In the genomic region with DNA sequence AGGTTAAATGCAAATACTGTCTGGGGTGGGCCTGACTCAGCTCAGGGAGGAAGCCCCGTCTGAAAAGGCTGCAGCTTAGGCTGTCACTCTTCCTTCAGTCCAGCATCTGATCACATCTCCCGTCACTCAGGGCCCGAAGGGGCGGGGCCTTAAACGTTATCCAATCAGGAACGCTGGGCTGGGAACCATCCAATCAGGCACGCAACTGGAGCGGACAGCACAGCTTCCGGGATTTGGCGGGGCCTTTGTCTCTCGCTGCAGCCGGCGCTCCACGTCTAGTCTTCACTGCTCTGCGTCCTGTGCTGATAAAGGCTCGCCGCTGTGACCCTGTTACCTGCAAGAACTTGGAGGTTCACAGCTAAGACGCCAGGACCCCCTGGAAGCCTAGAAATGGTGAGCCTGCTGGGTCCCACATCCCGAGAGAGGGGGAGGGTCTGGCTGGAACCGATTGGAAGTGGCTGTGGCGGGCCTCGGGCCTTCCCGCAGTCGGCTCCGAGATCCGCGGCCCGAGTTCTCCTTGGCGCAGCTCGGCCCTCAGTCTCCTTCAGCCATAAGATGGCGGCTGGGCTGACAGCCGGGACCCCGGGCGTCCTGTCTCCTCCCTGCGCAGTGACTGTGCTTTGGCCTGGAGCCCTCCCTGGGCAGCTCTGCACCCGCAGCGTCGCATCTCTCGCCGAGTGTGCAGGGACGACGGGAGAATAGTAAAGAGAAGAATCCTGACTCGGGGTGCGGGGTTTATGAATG, we compare ENCODE assay signal across 8 cellular contexts. TPM values are rescaled to one million over a fixed set of nuclear protein-coding genes. Genes with fewer than 3 reads are reported as not detected.
A peak's percentile ranks its signal among the peaks of the same experiment; 100 is the strongest.
DNase-seq lines count a peak whose midpoint lies in the region; ATAC-seq and TF ChIP-seq lines count a peak whose summit lies in the region.

ZNF92 (plus strand) TSS at position 248 of the 744 bp plus-strand sequence; CDS start at position 391, 143 bp downstream.

- H3K27me3 ChIP-seq in RWPE2 (ENCODE audit: insufficient read depth, poor library complexity, severe bottlenecking): no peaks in the 10 kb centered on the region

- peaks cover 37 to 46% of the 10 kb centered on the region in 2 donors for H3K4me1 Mint-ChIP-seq in natural killer cell

- H3K4me1 ChIP-seq in RWPE2 (ENCODE audit: insufficient read depth, poor library complexity, severe bottlenecking): no peaks in the 10 kb centered on the region

- no peaks in the 10 kb centered on the region for H3K9me3 ChIP-seq in RWPE2 (ENCODE audit: severe bottlenecking)

- H3K4me3 ChIP-seq in RWPE2 (ENCODE audit: severe bottlenecking): peak within 1 kb of the TSS; percentile 92

- no peaks in the 10 kb centered on the region for H3K9me3 Mint-ChIP-seq in natural killer cell

- intact Hi-C loops in natural killer cell (cut with micrococcal nuclease): loop anchor here (10.0 kb wide), 1 partner anchor 369 kb away; the partner anchor contains the start of gene ERV3-1

- H3K4me3 Mint-ChIP-seq in natural killer cell: peak within 1 kb of the TSS; percentile 99

- peaks cover 22% of the 10 kb centered on the region for H3K36me3 ChIP-seq in RWPE2 (ENCODE audit: low read depth)

- ATAC-seq in RWPE2 (ENCODE audit: low read depth) (peak; percentile 98), natural killer cell (peak; percentile 97 to 99 (median 98))

- TF ChIP-seq CTCF in RWPE2 (IDR thresholded peaks at IDR 0.05; ENCODE audit: poor library complexity, severe bottlenecking) (no peak), natural killer cell (IDR thresholded peaks at IDR 0.05) (no peak)

- no peaks in the 10 kb centered on the region for H3K36me3 Mint-ChIP-seq in natural killer cell

- peak within 1 kb of the TSS; percentile 62 for H3K27ac ChIP-seq in RWPE2 (ENCODE audit: poor library complexity, severe bottlenecking)

- DNase-seq in EH (ENCODE audit: low read depth) (peak; percentile 97), H4 (ENCODE audit: low spot score) (peak; percentile 97), LoVo (ENCODE audit: low spot score) (peak; percentile 99), RWPE2 (ENCODE audit: low spot score) (peak; percentile 96), fibroblast of peridontal ligament (ENCODE audit: extremely low read depth) (peak; percentile 94), natural killer cell (peak; percentile 97)
- DNase-seq in activated T-helper 9 cell treated with anti-CD3 and anti-CD28 coated beads, Interleukin-2, amount 50 U/mL, for 16 hours (ENCODE audit: low read depth): peak; percentile 90
- peak; percentile 95 for DNase-seq in stimulated activated naive CD4-positive, alpha-beta T cell treated with Interleukin-2 at 50 U/mL for 16 hours (lab: John Stamatoyannopoulos, UW)

- H3K27me3 Mint-ChIP-seq in natural killer cell (ENCODE audit: low read depth in 2 of 2): no peaks in the 10 kb centered on the region

- peak within 1 kb of the TSS; percentile 94 to 96 for H3K27ac Mint-ChIP-seq in natural killer cell

RNA-seq across cellular contexts. Expression of gene ZNF92, which starts in this region (rescaled TPM):
- 7.5 and 12.7 TPM in 2 replicates for total RNA-seq in H4 (2014; rRNA removed; shearing (Covaris generic))
- total RNA-seq in natural killer cell: 10 to 100 TPM; 28.5 to 35.0 (median 33.7) TPM

Comparison
In these comparisons a context has a peak if more than half of its experiments do, and no peak if none do; other contexts are left out.
1. Peak in every context shown above with its lines: DNase-seq, ATAC-seq, H3K4me3 ChIP-seq and H3K27ac ChIP-seq.